ENCODE assay signal across 8 cellular contexts in the genomic region with DNA sequence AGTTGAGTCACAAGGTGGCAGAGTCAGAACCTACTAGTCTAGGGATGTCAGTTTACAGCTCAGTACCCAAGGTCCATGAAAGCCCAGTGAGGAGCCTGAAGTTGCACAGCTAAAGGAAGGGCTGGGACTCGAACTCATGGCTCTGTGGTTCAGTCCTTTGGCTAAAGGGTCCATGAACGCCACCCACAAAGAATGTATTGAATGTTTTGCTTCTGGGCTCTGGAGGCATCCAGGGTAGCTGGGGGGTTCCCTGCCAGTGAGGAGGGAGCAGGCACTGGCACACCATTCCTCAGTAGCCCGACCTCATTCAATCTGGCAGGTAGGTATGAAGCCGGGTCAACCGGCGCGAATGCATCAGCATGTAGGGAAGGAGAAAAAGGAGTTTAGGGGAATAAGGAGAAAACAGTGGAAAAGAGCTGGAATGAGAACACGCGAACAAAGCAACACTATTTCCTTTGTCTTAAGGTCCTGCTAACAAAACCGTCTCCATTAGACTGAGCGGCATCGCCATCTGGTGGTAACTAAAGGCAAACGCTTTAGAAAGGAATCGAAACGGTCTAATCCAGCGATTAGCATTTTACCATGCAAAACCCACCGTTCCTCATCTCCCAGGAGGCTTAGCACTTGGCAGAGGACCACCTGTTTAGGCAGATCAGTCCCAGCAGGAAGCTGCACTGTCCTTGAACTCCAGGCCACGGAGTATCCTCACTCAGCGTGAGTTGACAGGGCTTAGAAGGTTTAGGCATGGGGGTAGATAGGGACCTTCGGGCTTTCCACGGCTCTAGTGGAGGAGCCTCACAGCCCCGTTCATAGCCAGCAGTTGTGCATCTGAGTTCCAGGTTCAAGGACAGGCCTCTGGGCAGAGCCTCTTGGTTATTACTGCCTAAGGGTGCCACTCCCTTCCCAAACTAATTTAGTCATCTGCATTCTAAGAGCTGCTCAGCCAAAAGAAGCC.
DNase-seq lines count a peak whose midpoint lies in the region; ATAC-seq and TF ChIP-seq lines count a peak whose summit lies in the region.

No MANE protein-coding gene starts in this region.

- no peaks in the 10 kb centered on the region for H3K9me3 ChIP-seq in HEK293 (ENCODE audit: control insufficient read depth, insufficient read depth, low read depth, low read length)
- no peaks in the 10 kb centered on the region for H3K9me3 ChIP-seq in effector memory CD4-positive, alpha-beta T cell (ENCODE audit: control insufficient read depth, low read length)

- ATAC-seq in HG02678 (IDR thresholded peaks at IDR 0.05; ENCODE audit: unreplicated experiment) = no peak

- H3K36me3 ChIP-seq in HEK293 (ENCODE audit: control insufficient read depth in 2 of 2, insufficient read depth in 1 of 2, low read length in 2 of 2) = peaks cover 0 to 2% of the 10 kb centered on the region in 2 experiments; a peak in 1 of 3 replicates
- H3K36me3 ChIP-seq in effector memory CD4-positive, alpha-beta T cell (ENCODE audit: control insufficient read depth, insufficient read depth, low read length) = peaks cover 13% of the 10 kb centered on the region

- H3K4me1 ChIP-seq in HEK293 (ENCODE audit: control insufficient read depth, insufficient read depth, low read length) = no peaks in the 10 kb centered on the region
- H3K4me1 ChIP-seq in effector memory CD4-positive, alpha-beta T cell (ENCODE audit: control insufficient read depth, insufficient read depth, low read length, poor library complexity, severe bottlenecking) = peaks cover 21% of the 10 kb centered on the region

- DNase-seq in AG20443 (ENCODE audit: low spot score) = peak; percentile 65
- peak; percentile 73 for DNase-seq in NCI-H524 treated with DMSO at 0.1 percent for 48 hours (lab: John Stamatoyannopoulos, UW)
- DNase-seq in activated CD4-positive, alpha-beta T cell treated with anti-CD3 and anti-CD28 coated beads, Interleukin-2, amount 50 U/mL, for 48 hours = peak; percentile 59 to 64
- peak in 2 of 3 donors; percentile 23 to 34 for DNase-seq in effector memory CD4-positive, alpha-beta T cell
- peak; percentile 79 to 83 for DNase-seq in lung microvascular endothelial cell (ENCODE audit: low read depth in 2 of 2)
- DNase-seq in stimulated activated CD4-positive, alpha-beta T cell treated with anti-CD3 and anti-CD28 coated beads, TNF-alpha, amount 100 ng/mL, for 48 hours (ENCODE audit: low read depth in 3 of 3) = peak; percentile 21 to 37 (median 28)

- no peak overlapping the region for H3K4me3 ChIP-seq in HEK293 (ENCODE audit: low read depth, low read length)
- no peak overlapping the region for H3K4me3 ChIP-seq in effector memory CD4-positive, alpha-beta T cell (ENCODE audit: insufficient read depth, low read depth, low read length, poor library complexity, severe bottlenecking)

- POLR2A ChIA-PET in HEK293 (lab: Yijun Ruan, JAX) = interaction anchor here (1.1 kb wide), 1 partner anchor 181 kb away, joined by 3 read pairs; no protein-coding TSS in a partner anchor

- H3K27me3 ChIP-seq in effector memory CD4-positive, alpha-beta T cell (replicated peaks; ENCODE audit: control insufficient read depth, insufficient read depth, low read length, poor library complexity, severe bottlenecking) = no peaks in the 10 kb centered on the region

- H3K27ac ChIP-seq in HEK293 (ENCODE audit: extremely low read depth, low read depth, low read length) = no peak overlapping the region
- no peak overlapping the region for H3K27ac ChIP-seq in effector memory CD4-positive, alpha-beta T cell (ENCODE audit: insufficient read depth, low read length, poor library complexity, severe bottlenecking)

- CTCF ChIA-PET in HEK293 (lab: Yijun Ruan, JAX) = interaction anchor here (0.6 to 4.6 kb wide), 39 partner anchors 9 to 529 kb away, joined by 3 to 51 read pairs (median 3); no protein-coding TSS in a partner anchor

- TF ChIP-seq CTCF in HEK293 (tag by site-specific recombination; IDR thresholded peaks at IDR 0.05) = peak; percentile 86

TF ChIP-seq in HEK293, 187 proteins besides CTCF, POLR2A, EP300 and RAD21 (continues in another document):
- TF ChIP-seq ZNF19 (tag by site-specific recombination; IDR thresholded peaks at IDR 0.05; ENCODE audit: low read depth) (no peak), GLIS1 (tag by site-specific recombination; IDR thresholded peaks at IDR 0.05) (no peak), ZNF350 (tag by site-specific recombination; IDR thresholded peaks at IDR 0.05) (no peak), ZNF629 (tag by site-specific recombination; IDR thresholded peaks at IDR 0.05) (0 out of 2 replicates have a peak, but pooled peaks have one; percentile 24), ZBTB17 (tag by site-specific recombination; IDR thresholded peaks at IDR 0.05) (peak; percentile 37; the same call in 1 of the 2 replicates), OSR2 (tag by site-specific recombination; IDR thresholded peaks at IDR 0.05) (no peak), ZNF561 (tag by site-specific recombination; IDR thresholded peaks at IDR 0.05; ENCODE audit: borderline replicate concordance) (no peak), ZNF707 (tag by site-specific recombination; IDR thresholded peaks at IDR 0.05) (no peak), ZNF274 (IDR thresholded peaks at IDR 0.05; ENCODE audit: low read length) (no peak), ZNF274 (tag by site-specific recombination; IDR thresholded peaks at IDR 0.05; ENCODE audit: borderline replicate concordance) (no peak), HOXD13 (CRISPR knock-in tag; IDR thresholded peaks at IDR 0.05; ENCODE audit: borderline replicate concordance) (no peak), KLF10 (tag by site-specific recombination; IDR thresholded peaks at IDR 0.05) (peak; percentile 13; the same call in 1 of the 2 replicates), ZNF302 (tag by site-specific recombination; IDR thresholded peaks at IDR 0.05; ENCODE audit: low read depth) (no peak), HOXC10 (CRISPR knock-in tag; IDR thresholded peaks at IDR 0.05) (no peak)
- TF ChIP-seq, protein P1, sequence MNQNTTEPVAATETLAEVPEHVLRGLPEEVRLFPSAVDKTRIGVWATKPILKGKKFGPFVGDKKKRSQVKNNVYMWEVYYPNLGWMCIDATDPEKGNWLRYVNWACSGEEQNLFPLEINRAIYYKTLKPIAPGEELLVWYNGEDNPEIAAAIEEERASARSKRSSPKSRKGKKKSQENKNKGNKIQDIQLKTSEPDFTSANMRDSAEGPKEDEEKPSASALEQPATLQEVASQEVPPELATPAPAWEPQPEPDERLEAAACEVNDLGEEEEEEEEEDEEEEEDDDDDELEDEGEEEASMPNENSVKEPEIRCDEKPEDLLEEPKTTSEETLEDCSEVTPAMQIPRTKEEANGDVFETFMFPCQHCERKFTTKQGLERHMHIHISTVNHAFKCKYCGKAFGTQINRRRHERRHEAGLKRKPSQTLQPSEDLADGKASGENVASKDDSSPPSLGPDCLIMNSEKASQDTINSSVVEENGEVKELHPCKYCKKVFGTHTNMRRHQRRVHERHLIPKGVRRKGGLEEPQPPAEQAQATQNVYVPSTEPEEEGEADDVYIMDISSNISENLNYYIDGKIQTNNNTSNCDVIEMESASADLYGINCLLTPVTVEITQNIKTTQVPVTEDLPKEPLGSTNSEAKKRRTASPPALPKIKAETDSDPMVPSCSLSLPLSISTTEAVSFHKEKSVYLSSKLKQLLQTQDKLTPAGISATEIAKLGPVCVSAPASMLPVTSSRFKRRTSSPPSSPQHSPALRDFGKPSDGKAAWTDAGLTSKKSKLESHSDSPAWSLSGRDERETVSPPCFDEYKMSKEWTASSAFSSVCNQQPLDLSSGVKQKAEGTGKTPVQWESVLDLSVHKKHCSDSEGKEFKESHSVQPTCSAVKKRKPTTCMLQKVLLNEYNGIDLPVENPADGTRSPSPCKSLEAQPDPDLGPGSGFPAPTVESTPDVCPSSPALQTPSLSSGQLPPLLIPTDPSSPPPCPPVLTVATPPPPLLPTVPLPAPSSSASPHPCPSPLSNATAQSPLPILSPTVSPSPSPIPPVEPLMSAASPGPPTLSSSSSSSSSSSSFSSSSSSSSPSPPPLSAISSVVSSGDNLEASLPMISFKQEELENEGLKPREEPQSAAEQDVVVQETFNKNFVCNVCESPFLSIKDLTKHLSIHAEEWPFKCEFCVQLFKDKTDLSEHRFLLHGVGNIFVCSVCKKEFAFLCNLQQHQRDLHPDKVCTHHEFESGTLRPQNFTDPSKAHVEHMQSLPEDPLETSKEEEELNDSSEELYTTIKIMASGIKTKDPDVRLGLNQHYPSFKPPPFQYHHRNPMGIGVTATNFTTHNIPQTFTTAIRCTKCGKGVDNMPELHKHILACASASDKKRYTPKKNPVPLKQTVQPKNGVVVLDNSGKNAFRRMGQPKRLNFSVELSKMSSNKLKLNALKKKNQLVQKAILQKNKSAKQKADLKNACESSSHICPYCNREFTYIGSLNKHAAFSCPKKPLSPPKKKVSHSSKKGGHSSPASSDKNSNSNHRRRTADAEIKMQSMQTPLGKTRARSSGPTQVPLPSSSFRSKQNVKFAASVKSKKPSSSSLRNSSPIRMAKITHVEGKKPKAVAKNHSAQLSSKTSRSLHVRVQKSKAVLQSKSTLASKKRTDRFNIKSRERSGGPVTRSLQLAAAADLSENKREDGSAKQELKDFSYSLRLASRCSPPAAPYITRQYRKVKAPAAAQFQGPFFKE (tag by site-specific recombination; IDR thresholded peaks at IDR 0.05; ENCODE audit: borderline replicate concordance) = no peak

Comparison
In these comparisons a context has a peak if more than half of its experiments do, and no peak if none do; other contexts are left out.
1. DNase-seq: peak in every context shown above with its lines; median percentile 81 in lung microvascular endothelial cell; 73 in NCI-H524 treated with DMSO at 0.1 percent for 48 hours; 65 in AG20443; 62 in activated CD4-positive, alpha-beta T cell treated with anti-CD3 and anti-CD28 coated beads, Interleukin-2, amount 50 U/mL, for 48 hours; 28 in effector memory CD4-positive, alpha-beta T cell; 28 in stimulated activated CD4-positive, alpha-beta T cell treated with anti-CD3 and anti-CD28 coated beads, TNF-alpha, amount 100 ng/mL, for 48 hours.